In genomic region chr2:38470115-38470514, GRCh38 we compare ENCODE assay signal across 15 cellular contexts.
DNase-seq lines count a peak whose midpoint lies in the region; TF ChIP-seq lines count a peak whose summit lies in the region.
"Had no signal": no experiment of that assay in that cellular context is flagged by ENCODE, and none has a peak within 500 bp of the region (broad histone marks: within the 10 kb centered on the region; RNA-seq: fewer than 3 reads in every experiment).

No MANE protein-coding gene starts in this region.

- TF ChIP-seq POLR2A in esophagus squamous epithelium (IDR thresholded peaks at IDR 0.05) (no peak), transverse colon (IDR thresholded peaks at IDR 0.05) (no peak)

- no peaks in the 10 kb centered on the region for H3K27me3 ChIP-seq in esophagus squamous epithelium
- no peaks in the 10 kb centered on the region for H3K27me3 ChIP-seq in rectal smooth muscle tissue (ENCODE audit: control insufficient read depth, insufficient read depth, low read length)
- no peaks in the 10 kb centered on the region for H3K27me3 ChIP-seq in transverse colon
- H3K27me3 ChIP-seq: BLaER1 had no signal

- POLR2A ChIA-PET in HEK293 (lab: Yijun Ruan, JAX), result no interaction called here
- POLR2A ChIA-PET in GM10248 (lab: Yijun Ruan, JAX), result no interaction called here

- H3K9me3 ChIP-seq in HEK293 (ENCODE audit: control insufficient read depth, insufficient read depth, low read depth, low read length) (no peaks in the 10 kb centered on the region), esophagus squamous epithelium (no peaks in the 10 kb centered on the region), transverse colon (no peaks in the 10 kb centered on the region)
- H3K9me3 ChIP-seq: BLaER1 had no signal

- no peak overlapping the region for H3K9ac ChIP-seq in rectal smooth muscle tissue (ENCODE audit: low read length)
- H3K9ac ChIP-seq: BLaER1 had no signal

- H3K36me3 ChIP-seq in HEK293 (ENCODE audit: control insufficient read depth in 2 of 2, insufficient read depth in 1 of 2, low read length in 2 of 2) (no peaks in the 10 kb centered on the region), esophagus squamous epithelium (no peaks in the 10 kb centered on the region), rectal smooth muscle tissue (ENCODE audit: control insufficient read depth, insufficient read depth, low read length) (no peaks in the 10 kb centered on the region), transverse colon (no peaks in the 10 kb centered on the region)
- H3K36me3 ChIP-seq: BLaER1 had no signal

- intact Hi-C loops in esophagus squamous epithelium (cut with DNase I), result no loop called here
- intact Hi-C loops in transverse colon (cut with DNase I; ENCODE audit: low total_unique reads), result no loop called here

- H3K27ac ChIP-seq in HEK293 (ENCODE audit: extremely low read depth, low read depth, low read length) (no peak overlapping the region), esophagus squamous epithelium (peak overlapping the region in 3 of 4 donors; percentile 26 to 79 (median 47)), rectal smooth muscle tissue (ENCODE audit: low read depth, low read length) (peak overlapping the region; percentile 45), transverse colon (peak overlapping the region; percentile 33 to 81 (median 77))
- H3K27ac ChIP-seq: BLaER1 had no signal

- DNase-seq in esophagus squamous epithelium (lab: John Stamatoyannopoulos, UW) (no peak), transverse colon (no peak), foreskin melanocyte (no peak), NCI-H2029 (lab: John Stamatoyannopoulos, UW) (no peak), GM10248 (ENCODE audit: extremely low spot score) (no peak)
- DNase-seq: 8988T; CD4-positive, alpha-beta memory T cell; DMS153; DMS79; GDM1; GOT3; H7 had no signal

- in situ Hi-C loops in transverse colon (cut with MboI; ENCODE audit: low pct_ligation_motif_present in 1 of 4, low pct_unique_long_range_greater_than_20kb in 1 of 4, low sequenced_read_pairs in 3 of 4), result no loop called here

- CTCF ChIA-PET in HEK293 (lab: Yijun Ruan, JAX), result interaction anchor here (0.6 to 0.7 kb wide), 6 partner anchors 11 to 107 kb away, joined by 3 to 6 read pairs (median 3); partner anchors contain the start of gene ATL2
- CTCF ChIA-PET in GM10248 (lab: Yijun Ruan, JAX), result interaction anchor here (1.2 to 3.9 kb wide), 5 partner anchors 9 to 154 kb away, joined by 3 to 25 read pairs (median 7); no protein-coding TSS in a partner anchor

- no peak for TF ChIP-seq EP300 in transverse colon (IDR thresholded peaks at IDR 0.05; ENCODE audit: low read depth)

- TF ChIP-seq CTCF in HEK293 (tag by site-specific recombination; IDR thresholded peaks at IDR 0.05) (no peak), esophagus squamous epithelium (IDR thresholded peaks at IDR 0.05) (no peak), transverse colon (IDR thresholded peaks at IDR 0.05) (no peak), GM10248 (IDR thresholded peaks at IDR 0.05; ENCODE audit: control extremely low read depth, extremely low read depth, low read depth, missing control alignments) (no peak)

- peaks cover 13% of the 10 kb centered on the region for H3K4me1 ChIP-seq in HEK293 (ENCODE audit: control insufficient read depth, insufficient read depth, low read length)
- peaks cover 0 to 33% (median 0%) of the 10 kb centered on the region in 3 donors for H3K4me1 ChIP-seq in esophagus squamous epithelium
- H3K4me1 ChIP-seq in rectal smooth muscle tissue (ENCODE audit: control insufficient read depth, insufficient read depth, low read length), result peaks cover 30% of the 10 kb centered on the region
- H3K4me1 ChIP-seq in transverse colon, result peaks cover 0 to 31% (median 5%) of the 10 kb centered on the region in 4 donors
- H3K4me1 ChIP-seq: BLaER1 had no signal

- H3K4me3 ChIP-seq in HEK293 (ENCODE audit: low read depth, low read length), result no peak overlapping the region
- no peak overlapping the region for H3K4me3 ChIP-seq in esophagus squamous epithelium
- H3K4me3 ChIP-seq in rectal smooth muscle tissue (ENCODE audit: low read length), result no peak overlapping the region
- H3K4me3 ChIP-seq in transverse colon, result no peak overlapping the region
- H3K4me3 ChIP-seq: BLaER1 had no signal

- 88 to 90% methylated on average over 3 of the region's 3 CpGs for WGBS in esophagus squamous epithelium, 2 donors
- 74 to 94% methylated on average over 3 of the region's 3 CpGs for WGBS in transverse colon (ENCODE audit: low coverage in 1 of 2), 2 donors

TF ChIP-seq in HEK293, 187 proteins besides CTCF, POLR2A, EP300 and RAD21:
- TF ChIP-seq ZNF26 (tag by site-specific recombination; IDR thresholded peaks at IDR 0.05), result no peak
- TF ChIP-seq RBAK (tag by site-specific recombination; IDR thresholded peaks at IDR 0.05), result no peak
- no peak for TF ChIP-seq ZNF510 (tag by site-specific recombination; IDR thresholded peaks at IDR 0.05; ENCODE audit: insufficient replicate concordance)
- TF ChIP-seq BCL11B (tag by site-specific recombination; IDR thresholded peaks at IDR 0.05; ENCODE audit: low read depth), result no peak
- peak; percentile 55; the same call in 1 of the 2 replicates for TF ChIP-seq ZNF768 (tag by site-specific recombination; IDR thresholded peaks at IDR 0.05)
- no peak for TF ChIP-seq PRDM4 (tag by site-specific recombination; IDR thresholded peaks at IDR 0.05)
